Comparison of ENCODE assay signal across 24 cellular contexts in genomic region chr3:195248281-195248680, GRCh38.
"Had no signal": no experiment of that assay in that cellular context is flagged by ENCODE, and none has a peak within 500 bp of the region (broad histone marks: within the 10 kb centered on the region; RNA-seq: fewer than 3 reads in every experiment).

No MANE protein-coding gene starts in this region.

- H3K4me2 ChIP-seq: hepatocyte had no signal

- H3K36me3 Mint-ChIP-seq: activated naive CD4-positive, alpha-beta T cell treated with anti-CD3 and anti-CD28 coated beads, Interleukin-2, amount 10 ng/mL, durations not matched to agents 7 days and 5 days; stimulated activated effector memory CD8-positive, alpha-beta T cell treated with anti-CD3 and anti-CD28 coated beads, Interleukin-12 subunit alpha, Interleukin-12 subunit beta, amount 100 ng/mL, for 72 hours had no signal

- H3K9me3 Mint-ChIP-seq: activated naive CD4-positive, alpha-beta T cell treated with anti-CD3 and anti-CD28 coated beads, Interleukin-2, amount 10 ng/mL, durations not matched to agents 7 days and 5 days; activated naive CD8-positive, alpha-beta T cell treated with anti-CD3 and anti-CD28 coated beads, Interleukin-2, amount 10 ng/mL, durations not matched to agents 7 days and 5 days; stimulated activated effector memory CD8-positive, alpha-beta T cell treated with anti-CD3 and anti-CD28 coated beads, Interleukin-12 subunit alpha, Interleukin-12 subunit beta, amount 100 ng/mL, for 72 hours; T-helper 2 cell treated with Interferon-gamma antibody and Interleukin-4, amounts not matched to agents 5 μg/mL and 100 μg/mL, for 36 hours had no signal

- H3K4me1 ChIP-seq: pancreas, prostate gland, tibial artery had no signal

- H3K4me3 Mint-ChIP-seq: activated naive CD4-positive, alpha-beta T cell treated with anti-CD3 and anti-CD28 coated beads, Interleukin-2, amount 10 ng/mL, durations not matched to agents 7 days and 5 days; activated naive CD8-positive, alpha-beta T cell treated with anti-CD3 and anti-CD28 coated beads, Interleukin-2, amount 10 ng/mL, durations not matched to agents 7 days and 5 days; naive thymus-derived CD4-positive, alpha-beta T cell; stimulated activated effector memory CD8-positive, alpha-beta T cell treated with anti-CD3 and anti-CD28 coated beads, Interleukin-12 subunit alpha, Interleukin-12 subunit beta, amount 100 ng/mL, for 72 hours; T-helper 2 cell treated with Interferon-gamma antibody and Interleukin-4, amounts not matched to agents 5 μg/mL and 100 μg/mL, for 36 hours had no signal

- H2AFZ ChIP-seq: hepatocyte had no signal

- H3K27ac Mint-ChIP-seq: activated naive CD4-positive, alpha-beta T cell treated with anti-CD3 and anti-CD28 coated beads, Interleukin-2, amount 10 ng/mL, durations not matched to agents 7 days and 5 days; activated naive CD8-positive, alpha-beta T cell treated with anti-CD3 and anti-CD28 coated beads, Interleukin-2, amount 10 ng/mL, durations not matched to agents 7 days and 5 days; T-helper 2 cell treated with Interferon-gamma antibody and Interleukin-4, amounts not matched to agents 5 μg/mL and 100 μg/mL, for 36 hours had no signal

- DNase-seq: activated CD4-positive, alpha-beta T cell treated with anti-CD3 and anti-CD28 coated beads, Interleukin-2, amount 50 U/mL, for 48 hours; activated gamma-delta T cell; activated naive CD4-positive, alpha-beta T cell treated with anti-CD3 and anti-CD28 coated beads, Interleukin-2, amount 10 ng/mL, durations not matched to agents 7 days and 5 days; amniotic stem cell; brain microvascular endothelial cell; caudate nucleus; gastrocnemius medialis; mammary epithelial cell; midbrain; retina; sigmoid colon; small intestine; stimulated activated CD4-positive, alpha-beta T cell treated with anti-CD3 and anti-CD28 coated beads, Interleukin-4, amount 100 ng/mL, for 24 hours; stomach; T-helper 1 cell had no signal

- H3K27ac ChIP-seq: brain microvascular endothelial cell, gastrocnemius medialis, hepatocyte, pancreas, prostate gland, sigmoid colon, stomach, tibial artery, VCaP had no signal

- H3K36me3 ChIP-seq: brain microvascular endothelial cell, gastrocnemius medialis, pancreas, prostate gland, sigmoid colon had no signal

- H3K27me3 Mint-ChIP-seq: activated naive CD8-positive, alpha-beta T cell treated with anti-CD3 and anti-CD28 coated beads, Interleukin-2, amount 10 ng/mL, durations not matched to agents 7 days and 5 days; naive thymus-derived CD4-positive, alpha-beta T cell had no signal

- H3K27me3 ChIP-seq: brain microvascular endothelial cell, gastrocnemius medialis, hepatocyte, pancreas, sigmoid colon, stomach, tibial artery had no signal

- H3K9me3 ChIP-seq: gastrocnemius medialis, pancreas, prostate gland, sigmoid colon, stomach, tibial artery had no signal

- H3K4me3 ChIP-seq: gastrocnemius medialis, hepatocyte, pancreas, prostate gland, sigmoid colon, stomach, tibial artery had no signal
